12 cellular contexts compared by ENCODE assay signal in genomic region chr6:5813625-5814027, GRCh38.
DNase-seq lines count a peak whose midpoint lies in the region; ATAC-seq and TF ChIP-seq lines count a peak whose summit lies in the region.
"Had no signal": no experiment of that assay in that cellular context is flagged by ENCODE, and none has a peak within 500 bp of the region (broad histone marks: within the 10 kb centered on the region; RNA-seq: fewer than 3 reads in every experiment).

No MANE protein-coding gene starts in this region.

- no peaks in the 10 kb centered on the region for H3K9me3 ChIP-seq in suprapubic skin
- H3K9me3 ChIP-seq: SJSA1 had no signal

- ATAC-seq in GM21737 (IDR thresholded peaks at IDR 0.05; ENCODE audit: unreplicated experiment) = peak; percentile 60
- peak; percentile 93 for ATAC-seq in HG03571 (IDR thresholded peaks at IDR 0.05; ENCODE audit: unreplicated experiment)
- peak; percentile 19 to 43 for ATAC-seq in stimulated activated naive B cell treated with anti-CD40 and anti-IgM and Interleukin-4, amounts not matched to agents 10 μg/mL and 1 μg/mL and 100 μg/mL, for 72 hours (replicated peaks)

- WGBS in suprapubic skin = 80% methylated on average over 3 of the region's 3 CpGs

- no peak for TF ChIP-seq POLR2A in suprapubic skin (IDR thresholded peaks at IDR 0.05)

- intact Hi-C loops in activated naive CD4-positive, alpha-beta T cell treated with anti-CD3 and anti-CD28 coated beads for 36 hours (cut with micrococcal nuclease) = loop anchor here (5.0 to 10.0 kb wide), 4 partner anchors 54 to 731 kb away; partner anchors contain the start of gene NRN1

- no peaks in the 10 kb centered on the region for H3K36me3 ChIP-seq in suprapubic skin
- H3K36me3 ChIP-seq: SJSA1 had no signal

- no peak overlapping the region for H3K4me3 Mint-ChIP-seq in activated naive CD4-positive, alpha-beta T cell treated with anti-CD3 and anti-CD28 coated beads for 36 hours
- H3K4me3 Mint-ChIP-seq in stimulated activated naive B cell treated with anti-CD40 and anti-IgM and Interleukin-4, amounts not matched to agents 10 μg/mL and 1 μg/mL and 100 μg/mL, for 72 hours = no peak overlapping the region
- no peak overlapping the region for H3K4me3 Mint-ChIP-seq in endothelial cell (ENCODE audit: unreplicated experiment)

- peak; percentile 36 for DNase-seq in activated naive CD4-positive, alpha-beta T cell treated with anti-CD3 and anti-CD28 coated beads for 36 hours
- no peak for DNase-seq in activated naive CD4-positive, alpha-beta T cell (lab: John Stamatoyannopoulos, UW)
- no peak for DNase-seq in stimulated activated naive B cell treated with anti-CD40 and anti-IgM and Interleukin-4, amounts not matched to agents 10 μg/mL and 1 μg/mL and 100 μg/mL, for 72 hours
- DNase-seq in suprapubic skin (ENCODE audit: low spot score in 2 of 2) = no peak
- DNase-seq in NOMO-1 treated with dmso at 0.1 percent for 144 hours (lab: John Stamatoyannopoulos, UW; ENCODE audit: unreplicated experiment) = no peak
- DNase-seq in endothelial cell (ENCODE audit: low spot score) = no peak
- DNase-seq: activated CD4-positive, alpha-beta T cell treated with anti-CD3 and anti-CD28 coated beads for 1 hour; head of caudate nucleus; NCI-H510A treated with DMSO at 0.1 percent for 48 hours had no signal

- H3K27me3 Mint-ChIP-seq in activated naive CD4-positive, alpha-beta T cell treated with anti-CD3 and anti-CD28 coated beads for 36 hours (ENCODE audit: low read depth) = no peaks in the 10 kb centered on the region
- H3K27me3 Mint-ChIP-seq in stimulated activated naive B cell treated with anti-CD40 and anti-IgM and Interleukin-4, amounts not matched to agents 10 μg/mL and 1 μg/mL and 100 μg/mL, for 72 hours = no peaks in the 10 kb centered on the region
- H3K27me3 Mint-ChIP-seq in endothelial cell (ENCODE audit: unreplicated experiment) = peaks cover 10% of the 10 kb centered on the region

- TF ChIP-seq EP300 in suprapubic skin (IDR thresholded peaks at IDR 0.05) = no peak

- H3K4me3 ChIP-seq in suprapubic skin = no peak overlapping the region
- H3K4me3 ChIP-seq: SJSA1 had no signal

- H3K36me3 Mint-ChIP-seq in activated naive CD4-positive, alpha-beta T cell treated with anti-CD3 and anti-CD28 coated beads for 36 hours (ENCODE audit: low read depth) = no peaks in the 10 kb centered on the region
- H3K36me3 Mint-ChIP-seq in stimulated activated naive B cell treated with anti-CD40 and anti-IgM and Interleukin-4, amounts not matched to agents 10 μg/mL and 1 μg/mL and 100 μg/mL, for 72 hours = no peaks in the 10 kb centered on the region
- H3K36me3 Mint-ChIP-seq in endothelial cell (ENCODE audit: low read depth, unreplicated experiment) = peaks cover 13% of the 10 kb centered on the region

- H3K4me1 ChIP-seq in suprapubic skin = no peaks in the 10 kb centered on the region
- H3K4me1 ChIP-seq: SJSA1 had no signal

- no peaks in the 10 kb centered on the region for H3K27me3 ChIP-seq in suprapubic skin
- H3K27me3 ChIP-seq: SJSA1 had no signal

- TF ChIP-seq CTCF in suprapubic skin (IDR thresholded peaks at IDR 0.05) (no peak), endothelial cell (IDR thresholded peaks at IDR 0.05; ENCODE audit: unreplicated experiment) (no peak)

- H3K27ac Mint-ChIP-seq in activated naive CD4-positive, alpha-beta T cell treated with anti-CD3 and anti-CD28 coated beads for 36 hours = no peak overlapping the region
- H3K27ac Mint-ChIP-seq in stimulated activated naive B cell treated with anti-CD40 and anti-IgM and Interleukin-4, amounts not matched to agents 10 μg/mL and 1 μg/mL and 100 μg/mL, for 72 hours = no peak overlapping the region
- no peak overlapping the region for H3K27ac Mint-ChIP-seq in endothelial cell (ENCODE audit: unreplicated experiment)

- CTCF ChIA-PET in activated naive CD4-positive, alpha-beta T cell treated with anti-CD3 and anti-CD28 coated beads for 36 hours (lab: Charles Lee) = interaction anchor here (0.6 to 1.4 kb wide), 3 partner anchors 25 to 1298 kb away, joined by 3 read pairs; no protein-coding TSS in a partner anchor

- no peak overlapping the region for H3K27ac ChIP-seq in suprapubic skin
- H3K27ac ChIP-seq: SJSA1 had no signal

- peaks cover 29% of the 10 kb centered on the region for H3K4me1 Mint-ChIP-seq in activated naive CD4-positive, alpha-beta T cell treated with anti-CD3 and anti-CD28 coated beads for 36 hours (ENCODE audit: low read depth)
- peaks cover 6 to 8% of the 10 kb centered on the region in 2 donors for H3K4me1 Mint-ChIP-seq in stimulated activated naive B cell treated with anti-CD40 and anti-IgM and Interleukin-4, amounts not matched to agents 10 μg/mL and 1 μg/mL and 100 μg/mL, for 72 hours
- no peaks in the 10 kb centered on the region for H3K4me1 Mint-ChIP-seq in endothelial cell (ENCODE audit: unreplicated experiment)

- no peaks in the 10 kb centered on the region for H3K9me3 Mint-ChIP-seq in activated naive CD4-positive, alpha-beta T cell treated with anti-CD3 and anti-CD28 coated beads for 36 hours
- H3K9me3 Mint-ChIP-seq in stimulated activated naive B cell treated with anti-CD40 and anti-IgM and Interleukin-4, amounts not matched to agents 10 μg/mL and 1 μg/mL and 100 μg/mL, for 72 hours = no peaks in the 10 kb centered on the region
- H3K9me3 Mint-ChIP-seq in endothelial cell (ENCODE audit: unreplicated experiment) = peaks cover 3% of the 10 kb centered on the region

Comparison
In these comparisons a context has a peak if more than half of its experiments do, and no peak if none do; other contexts are left out.
1. ATAC-seq: peak in every context shown above with its lines; median percentile 93 in HG03571; 60 in GM21737; 31 in stimulated activated naive B cell treated with anti-CD40 and anti-IgM and Interleukin-4, amounts not matched to agents 10 μg/mL and 1 μg/mL and 100 μg/mL, for 72 hours.